ENCODE assay signal across 10 cellular contexts in genomic region chr18:23838801-23839366, GRCh38.
A peak's percentile ranks its signal among the peaks of the same experiment; 100 is the strongest.
DNase-seq lines count a peak whose midpoint lies in the region; TF ChIP-seq lines count a peak whose summit lies in the region.
"Had no signal": no experiment of that assay in that cellular context is flagged by ENCODE, and none has a peak within 500 bp of the region (broad histone marks: within the 10 kb centered on the region; RNA-seq: fewer than 3 reads in every experiment).

No MANE protein-coding gene starts in this region.

- H2AFZ ChIP-seq in mesenchymal stem cell (ENCODE audit: low read depth, low read length) = no peak overlapping the region

- H4K8ac ChIP-seq in mesenchymal stem cell (ENCODE audit: low read length) = no peak overlapping the region

- H2BK5ac ChIP-seq in mesenchymal stem cell (ENCODE audit: low read depth, low read length, poor library complexity, severe bottlenecking) = no peak overlapping the region

- no peak overlapping the region for H3K18ac ChIP-seq in mesenchymal stem cell (ENCODE audit: low read depth in 1 of 2, low read length in 2 of 2)

- H2AK5ac ChIP-seq in mesenchymal stem cell (ENCODE audit: low read length, severe bottlenecking) = no peak overlapping the region

- no peak overlapping the region for H3K23ac ChIP-seq in mesenchymal stem cell (ENCODE audit: low read length in 2 of 2)

- TF ChIP-seq POLR2A in breast epithelium (IDR thresholded peaks at IDR 0.05) (no peak), lower leg skin (IDR thresholded peaks at IDR 0.05) (no peak)

- H3K27ac ChIP-seq in breast epithelium = peak overlapping the region; percentile 35 to 70
- H3K27ac ChIP-seq in mesenchymal stem cell (ENCODE audit: low read length, poor library complexity, severe bottlenecking) = peak overlapping the region; percentile 87

- H3K36me3 ChIP-seq in breast epithelium = no peaks in the 10 kb centered on the region
- peaks cover 10 to 34% of the 10 kb centered on the region in 2 experiments for H3K36me3 ChIP-seq in mesenchymal stem cell (ENCODE audit: control insufficient read depth in 1 of 2, insufficient read depth in 2 of 2, low read depth in 1 of 2, low read length in 2 of 2)

- H3K4me2 ChIP-seq in mesenchymal stem cell (ENCODE audit: low read length, poor library complexity, severe bottlenecking) = peak overlapping the region; percentile 10

- no peaks in the 10 kb centered on the region for H3K27me3 ChIP-seq in breast epithelium
- no peaks in the 10 kb centered on the region for H3K27me3 ChIP-seq in mesenchymal stem cell (ENCODE audit: control insufficient read depth in 1 of 2, insufficient read depth in 1 of 2, low read length in 2 of 2)

- H4K91ac ChIP-seq in mesenchymal stem cell (ENCODE audit: low read length) = no peak overlapping the region

- H3K4me1 ChIP-seq in breast epithelium = no peaks in the 10 kb centered on the region
- peaks cover 2% of the 10 kb centered on the region for H3K4me1 ChIP-seq in mesenchymal stem cell (ENCODE audit: control insufficient read depth, insufficient read depth, low read depth, low read length)

- peak overlapping the region; percentile 66 for H3K9ac ChIP-seq in mesenchymal stem cell (ENCODE audit: low read length)

- no peak overlapping the region for H3K14ac ChIP-seq in mesenchymal stem cell (ENCODE audit: low read length in 2 of 2)

- WGBS in mesenchymal stem cell = 76% methylated on average over 4 of the region's 7 CpGs
- WGBS in lower leg skin, 2 donors = 58 to 61% methylated on average over 7 of the region's 7 CpGs

- DNase-seq in COLO829 (ENCODE audit: low spot score) (peak; percentile 19), M059J (ENCODE audit: low read depth) (peak; percentile 85), breast epithelium (ENCODE audit: low spot score in 2 of 2) (no peak), mesenchymal stem cell (peak; percentile 39), ureter (ENCODE audit: low spot score) (no peak), lower leg skin (ENCODE audit: low spot score in 2 of 2) (no peak), LoVo (ENCODE audit: low spot score) (no peak)
- no peak for DNase-seq in stimulated activated CD4-positive, alpha-beta T cell treated with anti-CD3 and anti-CD28 coated beads, Interleukin-2, amount 100 ng/mL, for 48 hours
- DNase-seq: effector CD8-positive, alpha-beta T cell; NCI-H446 treated with DMSO at 0.1 percent for 48 hours had no signal

- no peak overlapping the region for H2BK15ac ChIP-seq in mesenchymal stem cell (ENCODE audit: low read depth, poor library complexity, severe bottlenecking)

- no peak overlapping the region for H3K4ac ChIP-seq in mesenchymal stem cell (ENCODE audit: low read depth in 1 of 2, low read length in 2 of 2)

- H2BK12ac ChIP-seq in mesenchymal stem cell (ENCODE audit: low read length in 2 of 2) = no peak overlapping the region

- H3K4me3 ChIP-seq in breast epithelium (no peak overlapping the region), mesenchymal stem cell (ENCODE audit: insufficient read depth in 1 of 2, low read depth in 1 of 2, low read length in 2 of 2) (peak overlapping the region in 1 of 2 experiments; percentile 18), lower leg skin (ENCODE audit: low read depth, poor library complexity, severe bottlenecking) (no peak overlapping the region)

- TF ChIP-seq CTCF in breast epithelium (IDR thresholded peaks at IDR 0.05) (no peak), lower leg skin (IDR thresholded peaks at IDR 0.05) (no peak)

- H3K9me3 ChIP-seq in breast epithelium = no peaks in the 10 kb centered on the region
- no peaks in the 10 kb centered on the region for H3K9me3 ChIP-seq in mesenchymal stem cell (ENCODE audit: control insufficient read depth, low read length)

- H2BK120ac ChIP-seq in mesenchymal stem cell (ENCODE audit: low read depth, low read length) = no peak overlapping the region

- intact Hi-C loops in breast epithelium (cut with DNase I; ENCODE audit: low total_unique reads) = no loop called here
- intact Hi-C loops in lower leg skin (cut with DNase I; ENCODE audit: low total_unique reads) = no loop called here

- H3K79me1 ChIP-seq in mesenchymal stem cell (replicated peaks; ENCODE audit: low read length, poor library complexity, severe bottlenecking) = no peaks in the 10 kb centered on the region

Comparison
In these comparisons a context has a peak if more than half of its experiments do, and no peak if none do; other contexts are left out.
1. DNase-seq: peak in COLO829 (single experiment), M059J (single experiment) and mesenchymal stem cell (single experiment); none in breast epithelium (0 of 2), ureter (single experiment), lower leg skin (0 of 2), LoVo (single experiment) and stimulated activated CD4-positive, alpha-beta T cell treated with anti-CD3 and anti-CD28 coated beads, Interleukin-2, amount 100 ng/mL, for 48 hours (0 of 2).